10 cellular contexts compared by ENCODE assay signal in genomic region chr6:167371770-167372240, GRCh38. TPM values are rescaled to one million over a fixed set of nuclear protein-coding genes. Genes with fewer than 3 reads are reported as not detected.
DNase-seq lines count a peak whose midpoint lies in the region; ATAC-seq, FAIRE-seq and TF ChIP-seq lines count a peak whose summit lies in the region.
"Not testable (repeated sequence)": the region's sequence is repeated elsewhere in the genome, so short reads cannot be mapped to it uniquely, and the experiment has no call there.
"Had no signal": no experiment of that assay in that cellular context is flagged by ENCODE, and none has a peak within 500 bp of the region (broad histone marks: within the 10 kb centered on the region; RNA-seq: fewer than 3 reads in every experiment).

No MANE protein-coding gene starts in this region.

- ATAC-seq in GM21367 (IDR thresholded peaks at IDR 0.05; ENCODE audit: unreplicated experiment) (peak; percentile 62), HG02981 (IDR thresholded peaks at IDR 0.05; ENCODE audit: unreplicated experiment) (peak; percentile 80), GM12878 (peak; percentile 97)
- peak; percentile 78 to 81 for ATAC-seq in naive thymus-derived CD8-positive, alpha-beta T cell

- 0% methylated on average over 3 of the region's 7 CpGs for WGBS in GM12878 (ENCODE audit: insufficient coverage, insufficient replicate concordance, low lambda C conversion rate, missing lambda C conversion rate)

- not testable (repeated sequence) for H3F3A ChIP-seq in PC-9 (ENCODE audit: insufficient read depth, low read depth)

- TF ChIP-seq CTCF in GM12873 (IDR thresholded peaks at IDR 0.05; ENCODE audit: insufficient read depth, low read depth, low read length, missing control alignments): peak; percentile 15
- peak; percentile 62 for TF ChIP-seq CTCF in PC-9 (conservative IDR thresholded peaks at IDR 0.05)
- 0 out of 6 replicates have a peak, but pooled peaks of 1 of the 3 experiments have one; percentile 18 for TF ChIP-seq CTCF in GM12878 (IDR thresholded peaks at IDR 0.05 in 2 of 3, conservative IDR thresholded peaks at IDR 0.05 in 1 of 3; ENCODE audit: control insufficient read depth in 2 of 3, extremely low read depth in 1 of 3, insufficient read depth in 1 of 3, low read depth in 3 of 3, low read length in 3 of 3)
- peak; percentile 55 for TF ChIP-seq CTCF in glutamatergic neuron (IDR thresholded peaks at IDR 0.05; ENCODE audit: partially characterized antibody, unreplicated experiment)
- TF ChIP-seq CTCF in tibial artery (IDR thresholded peaks at IDR 0.05): peak; percentile 24 to 27

- H3K27me3 ChIP-seq in PC-9 (ENCODE audit: insufficient read depth, low read depth): peaks cover 26% of the 10 kb centered on the region
- not testable (repeated sequence) for H3K27me3 ChIP-seq in GM12878 (replicated peaks in 1 of 2; ENCODE audit: control insufficient read depth in 2 of 2, insufficient read depth in 2 of 2, low read length in 1 of 2); tibial artery

- POLR2A ChIA-PET in PC-9 (lab: Charles Lee; ENCODE audit: unreplicated experiment); GM12878 (lab: Charles Lee); naive thymus-derived CD8-positive, alpha-beta T cell (lab: Charles Lee): not testable (repeated sequence)

- intact Hi-C loops in PC-9 (cut with micrococcal nuclease; ENCODE audit: unreplicated experiment); GM12878 (cut with micrococcal nuclease; ENCODE audit: unreplicated experiment); tibial artery (cut with DNase I; ENCODE audit: low total_unique reads): not testable (repeated sequence)

- not testable (repeated sequence) for H2AFZ ChIP-seq in PC-9; GM12878 (ENCODE audit: control insufficient read depth, low read depth, low read length)

- SMC1A ChIA-PET in GM12878 (lab: Charles Lee; ENCODE audit: uncharacterized antibody, unreplicated experiment): not testable (repeated sequence)

- RAD21 ChIA-PET in GM12878 (lab: Charles Lee; ENCODE audit: unreplicated experiment): not testable (repeated sequence)

- H3K27ac Mint-ChIP-seq in glutamatergic neuron (ENCODE audit: unreplicated experiment); naive thymus-derived CD8-positive, alpha-beta T cell: not testable (repeated sequence)

- CTCF ChIA-PET in PC-9 (lab: Charles Lee); GM12878 (lab: Yijun Ruan, JAX): not testable (repeated sequence)

- H3K36me3 ChIP-seq in PC-9 (ENCODE audit: low read depth); GM12878 (ENCODE audit: control insufficient read depth in 2 of 2, insufficient read depth in 2 of 2, low read length in 1 of 2); tibial artery: not testable (repeated sequence)

- TF ChIP-seq EP300 in GM12878 (IDR thresholded peaks at IDR 0.05; ENCODE audit: borderline replicate concordance in 1 of 2, control insufficient read depth in 1 of 2, low read depth in 2 of 2, low read length in 2 of 2): not testable (repeated sequence)

- not testable (repeated sequence) for H3K9me3 Mint-ChIP-seq in glutamatergic neuron (ENCODE audit: unreplicated experiment); naive thymus-derived CD8-positive, alpha-beta T cell

- H4K20me1 ChIP-seq in PC-9 (ENCODE audit: insufficient read depth); GM12878 (ENCODE audit: control insufficient read depth, insufficient read depth): not testable (repeated sequence)

- not testable (repeated sequence) for BruUV-seq in PC-9 (replicated peaks; lab: Mats Ljungman, UMichigan); GM12878 (replicated peaks; lab: Mats Ljungman, UMichigan)

- TF ChIP-seq POLR2A in GM12878 (IDR thresholded peaks at IDR 0.05; ENCODE audit: low read depth, low read length): not testable (repeated sequence)

- not testable (repeated sequence) for H3K9ac ChIP-seq in GM12878 (ENCODE audit: control insufficient read depth, insufficient read depth, low read length)

- TF ChIP-seq RAD21 in GM12878 (IDR thresholded peaks at IDR 0.05; ENCODE audit: insufficient read depth, low read depth, low read length): not testable (repeated sequence)

- not testable (repeated sequence) for H3K27me3 Mint-ChIP-seq in glutamatergic neuron (ENCODE audit: unreplicated experiment); naive thymus-derived CD8-positive, alpha-beta T cell

- not testable (repeated sequence) for H3K9me3 ChIP-seq in PC-9 (ENCODE audit: insufficient read depth, low read depth); GM12878 (replicated peaks; ENCODE audit: control insufficient read depth, insufficient read depth, low read length); tibial artery

- H3K4me3 Mint-ChIP-seq in glutamatergic neuron (ENCODE audit: unreplicated experiment); naive thymus-derived CD8-positive, alpha-beta T cell: not testable (repeated sequence)

- peak; percentile 89 for FAIRE-seq in GM12878 (lab: Jason Lieb, UNC)

- not testable (repeated sequence) for H3K9me2 ChIP-seq in PC-9 (ENCODE audit: insufficient read depth)

- not testable (repeated sequence) for H3K4me2 ChIP-seq in PC-9; GM12878 (ENCODE audit: control insufficient read depth, insufficient read depth)

- not testable (repeated sequence) for H3K79me2 ChIP-seq in PC-9 (ENCODE audit: low read depth); GM12878 (ENCODE audit: control insufficient read depth, insufficient read depth, low read length)

- DNase-seq in PC-9; GM12878 (ENCODE audit: low read depth, low spot score); glutamatergic neuron; tibial artery: not testable (repeated sequence)
- DNase-seq in naive thymus-derived CD8-positive, alpha-beta T cell: peak in 2 of 10 donors; percentile 7 to 15

- not testable (repeated sequence) for H3K4me3 ChIP-seq in PC-9, GM12878, tibial artery

- not testable (repeated sequence) for H3K27ac ChIP-seq in PC-9; GM12878 (ENCODE audit: control insufficient read depth, insufficient read depth); tibial artery

- H3K4me1 ChIP-seq in PC-9 (replicated peaks; ENCODE audit: insufficient read depth); GM12878 (ENCODE audit: control insufficient read depth, insufficient read depth, low read length); tibial artery: not testable (repeated sequence)

- in situ Hi-C loops in GM12878 (cut with MboI): loop anchor here (25.0 kb wide), 1 partner anchor 160 kb away; no protein-coding TSS in a partner anchor

- not testable (repeated sequence) for H3K36me3 Mint-ChIP-seq in glutamatergic neuron (ENCODE audit: unreplicated experiment); naive thymus-derived CD8-positive, alpha-beta T cell

- H3K4me1 Mint-ChIP-seq in glutamatergic neuron (ENCODE audit: low read depth, unreplicated experiment); naive thymus-derived CD8-positive, alpha-beta T cell: not testable (repeated sequence)

RNA-seq across cellular contexts. Expression of gene TTLL2, which starts 46.9 kb away (rescaled TPM):
- total RNA-seq in PC-9 (2021) (not detected in 2 replicates), GM12878 (2014; rRNA removed) (not detected in 2 replicates), GM12878 (2014; rRNA removed; fragmentation: Illumina TruSeq; extraction: Trizol) (not detected in 2 replicates), GM12878 (2021) (not detected in 2 replicates), glutamatergic neuron (ENCODE audit: unreplicated experiment) (not detected)
- total RNA-seq in GM12878 (2013; cell fraction: nucleolus; rRNA removed): not detected in 2 replicates
- not detected for polyA plus RNA-seq in GM12878 (2011; ENCODE audit: low read depth)
- polyA plus RNA-seq in GM12878 (2011; rRNA removed) (not detected in 2 replicates), GM12878 (2014; fragmentation: Illumina TruSeq; extraction: Trizol) (not detected in 2 replicates), GM12878 (2014; fragmentation: Nextera tagmentation; extraction: Ambion mirVana) (not detected), GM12878 (2014; rRNA removed) (not detected in 2 replicates), GM12878 (2016; fragmentation: Nextera tagmentation; extraction: Ambion mirVana) (not detected)
- polyA plus RNA-seq in GM12878 (2011; cell fraction: cytosol; rRNA removed): not detected in 2 replicates
- polyA plus RNA-seq in GM12878 (2011; cell fraction: nucleus; rRNA removed): not detected in 2 replicates
- not detected in 2 replicates for polyA plus RNA-seq in GM12878 (2012)
- not detected in 2 replicates for polyA minus RNA-seq in GM12878 (2011; rRNA and poly(A)+ RNA removed)
- polyA minus RNA-seq in GM12878 (2011; cell fraction: cytosol; rRNA and poly(A)+ RNA removed): not detected in 2 replicates
- polyA minus RNA-seq in GM12878 (2011; cell fraction: nucleus; rRNA and poly(A)+ RNA removed): not detected in 2 replicates
- not detected for total RNA-seq in naive thymus-derived CD8-positive, alpha-beta T cell
- polyA plus RNA-seq in naive thymus-derived CD8-positive, alpha-beta T cell: not detected
- total RNA-seq: activated CD4-positive, alpha-beta memory T cell treated with anti-CD3 and anti-CD28 coated beads for 36 hours; G401 had no signal
